6 cellular contexts compared by ENCODE assay signal in the genomic region with DNA sequence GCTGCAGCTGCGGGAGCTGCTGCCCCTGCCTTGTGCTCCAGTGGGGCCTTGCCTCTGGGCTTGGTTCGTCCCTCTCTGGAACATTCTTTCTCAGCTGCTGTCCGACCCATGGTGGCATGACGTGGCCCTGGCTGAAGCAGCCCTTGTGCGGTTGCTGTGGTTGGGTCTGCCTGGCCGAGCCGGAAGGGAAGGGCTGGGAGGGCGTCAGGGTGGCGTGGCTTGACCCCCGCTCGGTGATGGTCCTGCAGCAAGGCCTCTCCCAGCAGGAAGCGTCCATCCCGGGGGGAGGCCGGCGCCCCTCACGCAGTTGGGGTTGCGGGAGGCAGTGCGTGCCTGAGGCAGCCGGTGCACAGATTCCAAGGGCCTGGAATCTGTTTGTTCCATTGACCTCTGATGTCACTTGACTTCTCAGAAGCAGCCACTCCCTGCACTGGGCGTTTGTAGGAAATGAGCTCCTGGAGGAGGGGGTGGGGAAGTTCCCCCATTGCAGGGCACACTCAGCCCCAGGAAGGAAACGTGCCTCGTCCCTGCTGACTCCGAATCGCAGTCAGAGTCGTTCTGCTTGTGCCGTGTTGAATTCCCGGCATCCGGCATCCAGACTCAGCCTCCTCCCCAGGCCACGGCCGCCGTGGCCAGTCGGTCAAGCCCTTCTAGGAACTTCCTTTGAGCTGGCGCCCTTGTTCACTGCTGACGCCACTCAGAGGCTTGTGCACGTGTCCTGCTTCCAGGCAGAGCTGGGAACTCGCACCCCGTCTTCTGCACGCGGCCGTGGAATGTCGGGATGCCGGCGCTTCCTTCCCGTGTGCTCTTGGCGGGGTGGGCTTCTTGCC. TPM values are rescaled to one million over a fixed set of nuclear protein-coding genes. Genes with fewer than 3 reads are reported as not detected.
DNase-seq lines count a peak whose midpoint lies in the region; ATAC-seq, FAIRE-seq and TF ChIP-seq lines count a peak whose summit lies in the region.

No MANE protein-coding gene starts in this region.

- POLR2A ChIA-PET in GM12878 (lab: Charles Lee) = no interaction called here
- POLR2A ChIA-PET in naive thymus-derived CD8-positive, alpha-beta T cell (lab: Charles Lee) = interaction anchor here (1.2 to 1.4 kb wide), 4 partner anchors 10 to 60 kb away, joined by 3 to 4 read pairs (median 3); a partner anchor contains a TSS

- TF ChIP-seq RAD21 in GM12878 (IDR thresholded peaks at IDR 0.05; ENCODE audit: insufficient read depth, low read depth, low read length) = no peak

- no peaks in the 10 kb centered on the region for H3K9me3 ChIP-seq in GM12878 (replicated peaks; ENCODE audit: control insufficient read depth, insufficient read depth, low read length)

- no peak for TF ChIP-seq EP300 in GM12878 (IDR thresholded peaks at IDR 0.05; ENCODE audit: borderline replicate concordance in 1 of 2, control insufficient read depth in 1 of 2, low read depth in 2 of 2, low read length in 2 of 2)

- no peak overlapping the region for H2AFZ ChIP-seq in GM12878 (ENCODE audit: control insufficient read depth, low read depth, low read length)

- CTCF ChIA-PET in GM12878 (lab: Yijun Ruan, JAX) = no interaction called here

- ATAC-seq in GM12878 = no peak
- peak; percentile 24 to 63 for ATAC-seq in naive thymus-derived CD8-positive, alpha-beta T cell

- H3K79me2 ChIP-seq in GM12878 (ENCODE audit: control insufficient read depth, insufficient read depth, low read length) = no peaks in the 10 kb centered on the region

- RAD21 ChIA-PET in GM12878 (lab: Charles Lee; ENCODE audit: unreplicated experiment) = no interaction called here

- no peak for FAIRE-seq in GM12878 (lab: Jason Lieb, UNC)

- no peaks in the 10 kb centered on the region for H3K36me3 Mint-ChIP-seq in naive thymus-derived CD8-positive, alpha-beta T cell

- SMC1A ChIA-PET in GM12878 (lab: Charles Lee; ENCODE audit: uncharacterized antibody, unreplicated experiment) = interaction anchor here (1.5 kb wide), 1 partner anchor 149 kb away, joined by 3 read pairs; no protein-coding TSS in a partner anchor

- TF ChIP-seq CTCF in GM10266 (IDR thresholded peaks at IDR 0.05; ENCODE audit: control insufficient read depth, insufficient read depth, low read depth, missing control alignments) (no peak), GM12878 (IDR thresholded peaks at IDR 0.05 in 2 of 3, conservative IDR thresholded peaks at IDR 0.05 in 1 of 3; ENCODE audit: control insufficient read depth in 2 of 3, extremely low read depth in 1 of 3, insufficient read depth in 1 of 3, low read depth in 3 of 3, low read length in 3 of 3) (no peak)

- no peak overlapping the region for H3K4me3 ChIP-seq in GM12878

- H3K27me3 Mint-ChIP-seq in naive thymus-derived CD8-positive, alpha-beta T cell = no peaks in the 10 kb centered on the region

- H3K4me2 ChIP-seq in GM12878 (ENCODE audit: control insufficient read depth, insufficient read depth) = no peak overlapping the region

- no peaks in the 10 kb centered on the region; a peak in 1 of 4 replicates for H3K36me3 ChIP-seq in GM12878 (ENCODE audit: control insufficient read depth in 2 of 2, insufficient read depth in 2 of 2, low read length in 1 of 2)

- no peaks in the 10 kb centered on the region for H3K9me3 Mint-ChIP-seq in naive thymus-derived CD8-positive, alpha-beta T cell

- H3K27ac Mint-ChIP-seq in naive thymus-derived CD8-positive, alpha-beta T cell = no peak overlapping the region

- no peak overlapping the region for H3K27ac ChIP-seq in GM12878 (ENCODE audit: control insufficient read depth, insufficient read depth)

- no peaks in the 10 kb centered on the region for H3K27me3 ChIP-seq in GM12878 (replicated peaks in 1 of 2; ENCODE audit: control insufficient read depth in 2 of 2, insufficient read depth in 2 of 2, low read length in 1 of 2)

- H4K20me1 ChIP-seq in GM12878 (ENCODE audit: control insufficient read depth, insufficient read depth) = no peaks in the 10 kb centered on the region

- H3K9ac ChIP-seq in GM12878 (ENCODE audit: control insufficient read depth, insufficient read depth, low read length) = no peak overlapping the region

- peak; percentile 21 for TF ChIP-seq POLR2A in GM12878 (IDR thresholded peaks at IDR 0.05; ENCODE audit: low read depth, low read length)

- WGBS in GM12878 (ENCODE audit: insufficient coverage, insufficient replicate concordance, low lambda C conversion rate, missing lambda C conversion rate) = 45% methylated on average over 41 of the region's 45 CpGs

- DNase-seq in GM10266 (ENCODE audit: extremely low spot score) = peak; percentile 56
- no peak for DNase-seq in GM12878 (ENCODE audit: low read depth, low spot score)
- DNase-seq in naive thymus-derived CD8-positive, alpha-beta T cell = no peak
- DNase-seq in SHP77 (lab: John Stamatoyannopoulos, UW) = no peak
- no peak for DNase-seq in hippocampal formation (lab: John Stamatoyannopoulos, UW)
- DNase-seq in NCI-H146 (lab: John Stamatoyannopoulos, UW) = no peak

- BruUV-seq in GM12878 (replicated peaks; lab: Mats Ljungman, UMichigan) = TSS peak; percentile 29

- H3K4me3 Mint-ChIP-seq in naive thymus-derived CD8-positive, alpha-beta T cell = no peak overlapping the region

- in situ Hi-C loops in GM12878 (cut with MboI) = no loop called here

- peaks cover 0 to 12% (median 6%) of the 10 kb centered on the region in 4 donors for H3K4me1 Mint-ChIP-seq in naive thymus-derived CD8-positive, alpha-beta T cell

- intact Hi-C loops in GM12878 (cut with micrococcal nuclease; ENCODE audit: unreplicated experiment) = no loop called here

- no peaks in the 10 kb centered on the region for H3K4me1 ChIP-seq in GM12878 (ENCODE audit: control insufficient read depth, insufficient read depth, low read length)

RNA-seq across cellular contexts. Expression of a gene that starts 9.7 kb away (rescaled TPM):
- not detected in 2 replicates for total RNA-seq in GM12878 (2013; cell fraction: nucleolus; rRNA removed)
- total RNA-seq in GM12878 (2014; rRNA removed) (0.71 and 1.8 TPM in 2 replicates), GM12878 (2014; rRNA removed; fragmentation: Illumina TruSeq; extraction: Trizol) (not detected in 2 replicates), GM12878 (2021) (not detected in 2 replicates)
- polyA plus RNA-seq in GM12878 (2011; ENCODE audit: low read depth) = not detected
- polyA plus RNA-seq in GM12878 (2011; rRNA removed) (not detected in 2 replicates), GM12878 (2014; fragmentation: Illumina TruSeq; extraction: Trizol) (not detected in 2 replicates), GM12878 (2014; fragmentation: Nextera tagmentation; extraction: Ambion mirVana) (not detected), GM12878 (2014; rRNA removed) (1.9 and 2.2 TPM in 2 replicates), GM12878 (2016; fragmentation: Nextera tagmentation; extraction: Ambion mirVana) (under 1 TPM in 1 of 2 experiments, not detected in 1; 0.67 TPM)
- 0.75 and 1.7 TPM in 2 replicates for polyA plus RNA-seq in GM12878 (2011; cell fraction: cytosol; rRNA removed)
- 11.0 and 11.6 TPM in 2 replicates for polyA plus RNA-seq in GM12878 (2011; cell fraction: nucleus; rRNA removed)
- polyA plus RNA-seq in GM12878 (2012) = 0.38 and 0.65 TPM in 2 replicates
- not detected in 2 replicates for polyA minus RNA-seq in GM12878 (2011; rRNA and poly(A)+ RNA removed)
- not detected in 2 replicates for polyA minus RNA-seq in GM12878 (2011; cell fraction: cytosol; rRNA and poly(A)+ RNA removed)
- polyA minus RNA-seq in GM12878 (2011; cell fraction: nucleus; rRNA and poly(A)+ RNA removed) = not detected in 2 replicates
- 1 to 10 TPM in 1 of 2 experiments, under 1 TPM in 1; 0.96 to 1.1 TPM for total RNA-seq in naive thymus-derived CD8-positive, alpha-beta T cell
- under 1 TPM in 2 of 3 donors, not detected in 1; 0.22 to 0.84 TPM for polyA plus RNA-seq in naive thymus-derived CD8-positive, alpha-beta T cell

RNA-seq across cellular contexts. Expression of a gene that starts 21.1 kb away (rescaled TPM):
- 70.8 and 77.8 TPM in 2 replicates for total RNA-seq in GM12878 (2013; cell fraction: nucleolus; rRNA removed)
- total RNA-seq in GM12878 (2014; rRNA removed) = 40.6 and 41.6 TPM in 2 replicates
- 18.2 and 21.6 TPM in 2 replicates for total RNA-seq in GM12878 (2014; rRNA removed; fragmentation: Illumina TruSeq; extraction: Trizol)
- total RNA-seq in GM12878 (2021) = 52.1 and 55.1 TPM in 2 replicates
- 11.9 TPM for polyA plus RNA-seq in GM12878 (2011; ENCODE audit: low read depth)
- polyA plus RNA-seq in GM12878 (2011; rRNA removed) = 23.1 and 27.6 TPM in 2 replicates
- 33.0 and 47.4 TPM in 2 replicates for polyA plus RNA-seq in GM12878 (2011; cell fraction: cytosol; rRNA removed)
- polyA plus RNA-seq in GM12878 (2011; cell fraction: nucleus; rRNA removed) = 80.3 and 106 TPM in 2 replicates
- 27.1 and 27.9 TPM in 2 replicates for polyA plus RNA-seq in GM12878 (2012)
- 5.2 and 11.7 TPM in 2 replicates for polyA plus RNA-seq in GM12878 (2014; fragmentation: Illumina TruSeq; extraction: Trizol)
- polyA plus RNA-seq in GM12878 (2014; fragmentation: Nextera tagmentation; extraction: Ambion mirVana) = 1 to 10 TPM in 1 of 2 experiments, under 1 TPM in 1; 0.37 to 3.5 TPM
- polyA plus RNA-seq in GM12878 (2014; rRNA removed) = 42.6 and 49.0 TPM in 2 replicates
- polyA plus RNA-seq in GM12878 (2016; fragmentation: Nextera tagmentation; extraction: Ambion mirVana) = 10 to 100 TPM; 66.8 to 71.7 TPM
- 22.1 and 28.6 TPM in 2 replicates for polyA minus RNA-seq in GM12878 (2011; rRNA and poly(A)+ RNA removed)
- polyA minus RNA-seq in GM12878 (2011; cell fraction: cytosol; rRNA and poly(A)+ RNA removed) = 7.5 and 9.1 TPM in 2 replicates
- polyA minus RNA-seq in GM12878 (2011; cell fraction: nucleus; rRNA and poly(A)+ RNA removed) = 29.5 and 51.3 TPM in 2 replicates
- 100 to 1,000 TPM; 106 to 108 TPM for total RNA-seq in naive thymus-derived CD8-positive, alpha-beta T cell
- 10 to 100 TPM; 60.1 to 92.1 (median 80.9) TPM for polyA plus RNA-seq in naive thymus-derived CD8-positive, alpha-beta T cell

RNA-seq across cellular contexts. Expression of a gene that starts 21.1 kb away (rescaled TPM):
- total RNA-seq in GM12878 (2013; cell fraction: nucleolus; rRNA removed) = 17.5 and 26.2 TPM in 2 replicates
- total RNA-seq in GM12878 (2014; rRNA removed) (23.3 and 24.4 TPM in 2 replicates), GM12878 (2014; rRNA removed; fragmentation: Illumina TruSeq; extraction: Trizol) (5.3 and 7.4 TPM in 2 replicates), GM12878 (2021) (34.8 and 37.2 TPM in 2 replicates)
- polyA plus RNA-seq in GM12878 (2011; ENCODE audit: low read depth) = 15.5 TPM
- polyA plus RNA-seq in GM12878 (2011; rRNA removed) (4.8 and 12.7 TPM in 2 replicates), GM12878 (2014; fragmentation: Illumina TruSeq; extraction: Trizol) (1.3 and 4.9 TPM in 2 replicates), GM12878 (2014; fragmentation: Nextera tagmentation; extraction: Ambion mirVana) (under 1 TPM; 0.58 to 0.79 TPM), GM12878 (2014; rRNA removed) (26.7 and 31.6 TPM in 2 replicates), GM12878 (2016; fragmentation: Nextera tagmentation; extraction: Ambion mirVana) (10 to 100 TPM; 42.5 to 52.9 TPM)
- 14.4 and 24.5 TPM in 2 replicates for polyA plus RNA-seq in GM12878 (2011; cell fraction: cytosol; rRNA removed)
- polyA plus RNA-seq in GM12878 (2011; cell fraction: nucleus; rRNA removed) = 44.3 and 66.3 TPM in 2 replicates
- polyA plus RNA-seq in GM12878 (2012) = 16.7 and 24.9 TPM in 2 replicates
- polyA minus RNA-seq in GM12878 (2011; rRNA and poly(A)+ RNA removed) = 8.0 and 15.6 TPM in 2 replicates
- 7.4 and 9.8 TPM in 2 replicates for polyA minus RNA-seq in GM12878 (2011; cell fraction: cytosol; rRNA and poly(A)+ RNA removed)
- 7.1 and 15.2 TPM in 2 replicates for polyA minus RNA-seq in GM12878 (2011; cell fraction: nucleus; rRNA and poly(A)+ RNA removed)
- 10 to 100 TPM; 52.6 to 53.9 TPM for total RNA-seq in naive thymus-derived CD8-positive, alpha-beta T cell
- polyA plus RNA-seq in naive thymus-derived CD8-positive, alpha-beta T cell = 10 to 100 TPM; 42.3 to 73.8 (median 47.1) TPM

RNA-seq across cellular contexts. Expression of a gene that starts 28.6 kb away (rescaled TPM):
- total RNA-seq in GM12878 (2013; cell fraction: nucleolus; rRNA removed) = 62.9 and 77.1 TPM in 2 replicates
- 14.5 and 18.0 TPM in 2 replicates for total RNA-seq in GM12878 (2014; rRNA removed)
- total RNA-seq in GM12878 (2014; rRNA removed; fragmentation: Illumina TruSeq; extraction: Trizol) = 5.0 and 5.9 TPM in 2 replicates
- total RNA-seq in GM12878 (2021) = 29.5 and 37.2 TPM in 2 replicates
- 2.8 TPM for polyA plus RNA-seq in GM12878 (2011; ENCODE audit: low read depth)
- 7.5 and 14.9 TPM in 2 replicates for polyA plus RNA-seq in GM12878 (2011; rRNA removed)
- 8.0 and 11.8 TPM in 2 replicates for polyA plus RNA-seq in GM12878 (2011; cell fraction: cytosol; rRNA removed)
- 126 and 149 TPM in 2 replicates for polyA plus RNA-seq in GM12878 (2011; cell fraction: nucleus; rRNA removed)
- 7.2 and 10.1 TPM in 2 replicates for polyA plus RNA-seq in GM12878 (2012)
- polyA plus RNA-seq in GM12878 (2014; fragmentation: Illumina TruSeq; extraction: Trizol) = 3.9 and 7.7 TPM in 2 replicates
- under 1 TPM in 1 of 2 experiments, not detected in 1; 0.40 TPM for polyA plus RNA-seq in GM12878 (2014; fragmentation: Nextera tagmentation; extraction: Ambion mirVana)
- 15.8 and 16.8 TPM in 2 replicates for polyA plus RNA-seq in GM12878 (2014; rRNA removed)
- 10 to 100 TPM; 15.6 to 17.0 TPM for polyA plus RNA-seq in GM12878 (2016; fragmentation: Nextera tagmentation; extraction: Ambion mirVana)
- 19.0 and 22.7 TPM in 2 replicates for polyA minus RNA-seq in GM12878 (2011; rRNA and poly(A)+ RNA removed)
- 6.0 and 6.1 TPM in 2 replicates for polyA minus RNA-seq in GM12878 (2011; cell fraction: cytosol; rRNA and poly(A)+ RNA removed)
- polyA minus RNA-seq in GM12878 (2011; cell fraction: nucleus; rRNA and poly(A)+ RNA removed) = 35.8 and 62.4 TPM in 2 replicates
- 10 to 100 TPM; 23.6 to 25.5 TPM for total RNA-seq in naive thymus-derived CD8-positive, alpha-beta T cell
- 1 to 10 TPM; 3.2 to 6.8 (median 4.4) TPM for polyA plus RNA-seq in naive thymus-derived CD8-positive, alpha-beta T cell

RNA-seq across cellular contexts. Expression of a gene that starts 33.5 kb away (rescaled TPM):
- total RNA-seq in GM12878 (2013; cell fraction: nucleolus; rRNA removed) = 5.0 and 5.2 TPM in 2 replicates
- 2.1 and 3.6 TPM in 2 replicates for total RNA-seq in GM12878 (2014; rRNA removed)
- 0.64 and 0.81 TPM in 2 replicates for total RNA-seq in GM12878 (2014; rRNA removed; fragmentation: Illumina TruSeq; extraction: Trizol)
- total RNA-seq in GM12878 (2021) = 2.1 and 2.5 TPM in 2 replicates
- polyA plus RNA-seq in GM12878 (2011; ENCODE audit: low read depth) = 0.91 TPM
- 0.97 and 1.4 TPM in 2 replicates for polyA plus RNA-seq in GM12878 (2011; rRNA removed)
- polyA plus RNA-seq in GM12878 (2011; cell fraction: cytosol; rRNA removed) = 1.6 and 3.8 TPM in 2 replicates
- polyA plus RNA-seq in GM12878 (2011; cell fraction: nucleus; rRNA removed) = 23.1 and 27.7 TPM in 2 replicates
- 2.3 and 2.5 TPM in 2 replicates for polyA plus RNA-seq in GM12878 (2012)
- 0.08 and 0.22 TPM in 2 replicates for polyA plus RNA-seq in GM12878 (2014; fragmentation: Illumina TruSeq; extraction: Trizol)
- polyA plus RNA-seq in GM12878 (2014; fragmentation: Nextera tagmentation; extraction: Ambion mirVana) = under 1 TPM in 1 of 2 experiments, not detected in 1; 0.09 TPM
- 2.3 and 2.5 TPM in 2 replicates for polyA plus RNA-seq in GM12878 (2014; rRNA removed)
- 1 to 10 TPM; 1.0 to 1.5 TPM for polyA plus RNA-seq in GM12878 (2016; fragmentation: Nextera tagmentation; extraction: Ambion mirVana)
- 0.80 and 0.93 TPM in 2 replicates for polyA minus RNA-seq in GM12878 (2011; rRNA and poly(A)+ RNA removed)
- 0.67 and 0.83 TPM in 2 replicates for polyA minus RNA-seq in GM12878 (2011; cell fraction: cytosol; rRNA and poly(A)+ RNA removed)
- 1.5 and 1.7 TPM in 2 replicates for polyA minus RNA-seq in GM12878 (2011; cell fraction: nucleus; rRNA and poly(A)+ RNA removed)
- total RNA-seq in naive thymus-derived CD8-positive, alpha-beta T cell = 100 to 1,000 TPM in 1 of 2 experiments, 10 to 100 TPM in 1; 94.3 to 102 TPM
- 10 to 100 TPM; 21.6 to 35.4 (median 34.0) TPM for polyA plus RNA-seq in naive thymus-derived CD8-positive, alpha-beta T cell
